In the genomic region with DNA sequence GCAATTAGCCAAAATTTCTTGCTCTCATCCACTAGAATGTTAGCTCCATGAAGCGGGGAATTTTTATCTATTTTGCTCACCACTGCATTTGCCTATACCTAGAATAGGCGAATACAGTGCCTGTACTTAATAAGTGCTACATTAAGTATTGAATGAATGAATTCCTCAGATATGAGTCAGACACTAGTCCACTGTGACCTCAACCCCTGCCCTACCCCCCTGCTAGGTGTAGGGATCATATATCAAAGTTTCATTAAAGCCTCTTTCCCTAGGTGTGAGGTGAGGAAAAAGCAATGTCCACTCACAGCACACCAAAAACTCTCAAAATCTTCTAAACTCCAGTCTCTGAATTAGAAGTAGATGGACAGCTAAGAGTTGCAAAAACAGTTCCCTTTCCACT, we compare ENCODE assay signal across 14 cellular contexts.
"Had no signal": no experiment of that assay in that cellular context is flagged by ENCODE, and none has a peak within 500 bp of the region (broad histone marks: within the 10 kb centered on the region; RNA-seq: fewer than 3 reads in every experiment).

No MANE protein-coding gene starts in this region.

- H3K27ac Mint-ChIP-seq: activated naive CD4-positive, alpha-beta T cell treated with anti-CD3 and anti-CD28 coated beads, Interleukin-2, amount 50 U/mL, for 24 hours; activated T-cell treated with anti-CD3 and anti-CD28 coated beads, Interleukin-2, amount 50 U/mL, for 24 hours; memory B cell; T-helper 17 cell had no signal

- DNase-seq: activated CD4-positive, CD25-positive, alpha-beta regulatory T cell; activated effector memory CD4-positive, alpha-beta T cell treated with Interleukin-2 at 50 U/mL for 16 hours; activated T-cell treated with anti-CD3 and anti-CD28 coated beads, Interleukin-2, amount 50 U/mL, for 24 hours; cerebellar nuclear complex; dermis blood vessel endothelial cell; nephron progenitor cell; small intestine; stomach; T-helper 17 cell; uterus had no signal

- H3K4me3 Mint-ChIP-seq: activated naive CD4-positive, alpha-beta T cell treated with anti-CD3 and anti-CD28 coated beads, Interleukin-2, amount 50 U/mL, for 24 hours; activated T-cell treated with anti-CD3 and anti-CD28 coated beads, Interleukin-2, amount 50 U/mL, for 24 hours; memory B cell; nephron progenitor cell; T-helper 17 cell had no signal

- ATAC-seq: left lobe of liver, T-helper 17 cell had no signal

- FAIRE-seq: small intestine had no signal

- H3K4me3 ChIP-seq: stomach, thoracic aorta, uterus had no signal

- H3K9me3 Mint-ChIP-seq: activated naive CD4-positive, alpha-beta T cell treated with anti-CD3 and anti-CD28 coated beads, Interleukin-2, amount 50 U/mL, for 24 hours; activated T-cell treated with anti-CD3 and anti-CD28 coated beads, Interleukin-2, amount 50 U/mL, for 24 hours; memory B cell; nephron progenitor cell had no signal

- H3K27me3 Mint-ChIP-seq: activated naive CD4-positive, alpha-beta T cell treated with anti-CD3 and anti-CD28 coated beads, Interleukin-2, amount 50 U/mL, for 24 hours; activated T-cell treated with anti-CD3 and anti-CD28 coated beads, Interleukin-2, amount 50 U/mL, for 24 hours; memory B cell; T-helper 17 cell had no signal

- H3K27ac ChIP-seq: stomach, thoracic aorta, uterus had no signal

- H3K9me3 ChIP-seq: stomach, thoracic aorta, uterus had no signal

- H3K4me1 ChIP-seq: uterus had no signal

- H3K36me3 Mint-ChIP-seq: memory B cell had no signal

- H3K4me1 Mint-ChIP-seq: activated naive CD4-positive, alpha-beta T cell treated with anti-CD3 and anti-CD28 coated beads, Interleukin-2, amount 50 U/mL, for 24 hours; memory B cell; nephron progenitor cell; T-helper 17 cell had no signal
